8 cellular contexts compared by ENCODE assay signal in the genomic region with DNA sequence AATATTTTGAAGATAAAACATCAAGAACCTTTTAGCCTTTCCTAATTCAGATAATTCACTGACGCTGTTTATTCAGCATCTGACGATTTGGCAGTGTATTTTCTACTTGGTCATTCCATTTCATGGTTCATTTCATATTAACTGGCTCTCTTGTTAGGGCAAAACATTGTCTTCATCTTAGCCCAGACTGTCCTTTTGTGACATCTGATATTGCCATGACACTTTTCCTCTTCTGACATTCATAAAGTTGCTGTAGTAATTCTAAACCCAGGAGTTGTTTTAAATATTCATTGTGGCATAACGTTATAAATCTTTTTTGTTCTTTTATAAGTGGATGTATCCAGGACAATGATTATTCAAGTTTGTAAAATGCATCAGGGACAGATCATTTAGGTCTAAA. TPM values are rescaled to one million over a fixed set of nuclear protein-coding genes. Genes with fewer than 3 reads are reported as not detected.
DNase-seq lines count a peak whose midpoint lies in the region; ATAC-seq and TF ChIP-seq lines count a peak whose summit lies in the region.

No MANE protein-coding gene starts in this region.

- H3K27ac ChIP-seq in CD4-positive, alpha-beta memory T cell (ENCODE audit: low read depth, low read length) = no peak overlapping the region
- H3K27ac ChIP-seq in HL-60 (replicated peaks) = peak overlapping the region; percentile 97
- H3K27ac ChIP-seq in naive thymus-derived CD4-positive, alpha-beta T cell (ENCODE audit: low read depth, low read length) = no peak overlapping the region

- peaks cover 39% of the 10 kb centered on the region for H3K4me1 ChIP-seq in CD4-positive, alpha-beta memory T cell (ENCODE audit: insufficient read depth, low read length)
- peaks cover 14 to 16% of the 10 kb centered on the region in 2 donors for H3K4me1 ChIP-seq in naive thymus-derived CD4-positive, alpha-beta T cell (ENCODE audit: control insufficient read depth in 2 of 2, insufficient read depth in 2 of 2, low read length in 2 of 2)

- H3K4me3 Mint-ChIP-seq in CD4-positive, alpha-beta memory T cell = peak overlapping the region; percentile 12 to 98 (median 94)
- H3K4me3 Mint-ChIP-seq in activated T-helper 17 cell treated with anti-CD3 and anti-CD28 coated beads, Interleukin-2, amount 50 U/mL, for 72 hours = peak overlapping the region; percentile 90
- H3K4me3 Mint-ChIP-seq in naive thymus-derived CD4-positive, alpha-beta T cell = peak overlapping the region; percentile 28 to 97 (median 92)

- intact Hi-C loops in CD4-positive, alpha-beta memory T cell (cut with micrococcal nuclease) = loop anchor here (5.0 kb wide), 2 partner anchors 870 to 1150 kb away; a partner anchor contains a TSS
- intact Hi-C loops in naive thymus-derived CD4-positive, alpha-beta T cell (cut with micrococcal nuclease) = loop anchor here (10.0 kb wide), 3 partner anchors 623 to 1327 kb away; a partner anchor contains a TSS

- peaks cover 0 to 15% of the 10 kb centered on the region in 2 donors for H3K36me3 Mint-ChIP-seq in CD4-positive, alpha-beta memory T cell
- no peaks in the 10 kb centered on the region for H3K36me3 Mint-ChIP-seq in activated T-helper 17 cell treated with anti-CD3 and anti-CD28 coated beads, Interleukin-2, amount 50 U/mL, for 72 hours (ENCODE audit: low read depth)
- H3K36me3 Mint-ChIP-seq in naive thymus-derived CD4-positive, alpha-beta T cell = peaks cover 0 to 15% (median 3%) of the 10 kb centered on the region in 5 donors

- POLR2A ChIA-PET in CD4-positive, alpha-beta memory T cell (lab: Charles Lee; ENCODE audit: partially characterized antibody) = no interaction called here
- POLR2A ChIA-PET in naive thymus-derived CD4-positive, alpha-beta T cell (lab: Charles Lee) = no interaction called here

- no peaks in the 10 kb centered on the region for H3K27me3 ChIP-seq in CD4-positive, alpha-beta memory T cell (ENCODE audit: insufficient read depth, low read length)
- H3K27me3 ChIP-seq in HL-60 (ENCODE audit: insufficient read depth, poor library complexity, severe bottlenecking) = no peaks in the 10 kb centered on the region
- no peaks in the 10 kb centered on the region for H3K27me3 ChIP-seq in naive thymus-derived CD4-positive, alpha-beta T cell (ENCODE audit: control insufficient read depth in 2 of 2, insufficient read depth in 2 of 2, low read length in 2 of 2)

- no peaks in the 10 kb centered on the region for H3K36me3 ChIP-seq in CD4-positive, alpha-beta memory T cell (ENCODE audit: insufficient read depth, low read length)
- peaks cover 0 to 11% (median 0%) of the 10 kb centered on the region in 3 experiments for H3K36me3 ChIP-seq in naive thymus-derived CD4-positive, alpha-beta T cell (ENCODE audit: control insufficient read depth in 2 of 3, insufficient read depth in 3 of 3, low read length in 3 of 3)

- H3K27me3 Mint-ChIP-seq in CD4-positive, alpha-beta memory T cell = no peaks in the 10 kb centered on the region
- H3K27me3 Mint-ChIP-seq in activated T-helper 17 cell treated with anti-CD3 and anti-CD28 coated beads, Interleukin-2, amount 50 U/mL, for 72 hours = no peaks in the 10 kb centered on the region
- H3K27me3 Mint-ChIP-seq in naive thymus-derived CD4-positive, alpha-beta T cell = no peaks in the 10 kb centered on the region

- H3K27ac Mint-ChIP-seq in CD4-positive, alpha-beta memory T cell = peak overlapping the region in 5 of 7 donors; percentile 0 to 86 (median 37)
- no peak overlapping the region for H3K27ac Mint-ChIP-seq in activated T-helper 17 cell treated with anti-CD3 and anti-CD28 coated beads, Interleukin-2, amount 50 U/mL, for 72 hours
- peak overlapping the region in 7 of 9 donors; percentile 3 to 91 (median 60) for H3K27ac Mint-ChIP-seq in naive thymus-derived CD4-positive, alpha-beta T cell

- TF ChIP-seq CTCF in HL-60 (IDR thresholded peaks at IDR 0.05; ENCODE audit: insufficient read depth, low read length) (no peak), omental fat pad (IDR thresholded peaks at IDR 0.05) (no peak)

- H3K4me1 Mint-ChIP-seq in CD4-positive, alpha-beta memory T cell = peaks cover 32 to 68% (median 52%) of the 10 kb centered on the region in 4 donors
- H3K4me1 Mint-ChIP-seq in activated T-helper 17 cell treated with anti-CD3 and anti-CD28 coated beads, Interleukin-2, amount 50 U/mL, for 72 hours = peaks cover 31% of the 10 kb centered on the region
- peaks cover 27 to 72% (median 60%) of the 10 kb centered on the region in 7 donors for H3K4me1 Mint-ChIP-seq in naive thymus-derived CD4-positive, alpha-beta T cell

- no peak overlapping the region for H3K4me3 ChIP-seq in CD4-positive, alpha-beta memory T cell (ENCODE audit: low read length in 2 of 2)
- H3K4me3 ChIP-seq in HL-60 (replicated peaks; ENCODE audit: insufficient read depth, low read length) = peak overlapping the region; percentile 81
- H3K4me3 ChIP-seq in naive thymus-derived CD4-positive, alpha-beta T cell (ENCODE audit: low read length) = no peak overlapping the region

- CTCF ChIA-PET in CD4-positive, alpha-beta memory T cell (lab: Charles Lee; ENCODE audit: partially characterized antibody) = no interaction called here
- CTCF ChIA-PET in naive thymus-derived CD4-positive, alpha-beta T cell (lab: Charles Lee) = no interaction called here

- no peaks in the 10 kb centered on the region for H3K9me3 ChIP-seq in CD4-positive, alpha-beta memory T cell (ENCODE audit: control insufficient read depth in 1 of 2, low read length in 2 of 2)
- no peaks in the 10 kb centered on the region for H3K9me3 ChIP-seq in naive thymus-derived CD4-positive, alpha-beta T cell (ENCODE audit: control insufficient read depth in 2 of 3, low read length in 3 of 3)

- H3K9me3 Mint-ChIP-seq in CD4-positive, alpha-beta memory T cell = no peaks in the 10 kb centered on the region
- no peaks in the 10 kb centered on the region for H3K9me3 Mint-ChIP-seq in activated T-helper 17 cell treated with anti-CD3 and anti-CD28 coated beads, Interleukin-2, amount 50 U/mL, for 72 hours
- H3K9me3 Mint-ChIP-seq in naive thymus-derived CD4-positive, alpha-beta T cell = no peaks in the 10 kb centered on the region

- DNase-seq in CD4-positive, alpha-beta memory T cell = no peak
- DNase-seq in HL-60 (ENCODE audit: low read depth in 1 of 2, low spot score in 1 of 2) = no peak
- DNase-seq in naive thymus-derived CD4-positive, alpha-beta T cell = no peak
- DNase-seq in activated gamma-delta T cell treated with Interleukin-2 at 50 U/mL for 16 hours = no peak
- DNase-seq in C1 segment of cervical spinal cord (lab: John Stamatoyannopoulos, UW) = no peak
- DNase-seq in stimulated activated CD8-positive, alpha-beta memory T cell treated with anti-CD3 and anti-CD28 coated beads, Interleukin-4, amount 100 ng/mL, for 48 hours = no peak
- no peak for DNase-seq in omental fat pad (ENCODE audit: low spot score)

- ATAC-seq in activated T-helper 17 cell treated with anti-CD3 and anti-CD28 coated beads, Interleukin-2, amount 50 U/mL, for 72 hours (replicated peaks) = no peak
- no peak for ATAC-seq in naive thymus-derived CD4-positive, alpha-beta T cell
- ATAC-seq in omental fat pad (ENCODE audit: low FRiP score) = no peak

RNA-seq across cellular contexts. Expression of a gene that starts 1.8 kb away (rescaled TPM):
- 10 to 100 TPM; 28.9 to 29.7 TPM for total RNA-seq in CD4-positive, alpha-beta memory T cell
- 10 to 100 TPM; 33.8 to 38.3 TPM for polyA plus RNA-seq in CD4-positive, alpha-beta memory T cell
- total RNA-seq in activated T-helper 17 cell treated with anti-CD3 and anti-CD28 coated beads, Interleukin-2, amount 50 U/mL, for 72 hours = 10 to 100 TPM; 10.6 to 20.8 TPM
- 10 to 100 TPM; 16.9 to 27.6 (median 23.0) TPM for total RNA-seq in naive thymus-derived CD4-positive, alpha-beta T cell
- polyA plus RNA-seq in naive thymus-derived CD4-positive, alpha-beta T cell = 10 to 100 TPM; 25.7 to 29.8 TPM
- total RNA-seq in omental fat pad = 10 to 100 TPM; 21.2 to 46.5 (median 22.1) TPM
